ENCODE assay signal across 9 cellular contexts in the genomic region with DNA sequence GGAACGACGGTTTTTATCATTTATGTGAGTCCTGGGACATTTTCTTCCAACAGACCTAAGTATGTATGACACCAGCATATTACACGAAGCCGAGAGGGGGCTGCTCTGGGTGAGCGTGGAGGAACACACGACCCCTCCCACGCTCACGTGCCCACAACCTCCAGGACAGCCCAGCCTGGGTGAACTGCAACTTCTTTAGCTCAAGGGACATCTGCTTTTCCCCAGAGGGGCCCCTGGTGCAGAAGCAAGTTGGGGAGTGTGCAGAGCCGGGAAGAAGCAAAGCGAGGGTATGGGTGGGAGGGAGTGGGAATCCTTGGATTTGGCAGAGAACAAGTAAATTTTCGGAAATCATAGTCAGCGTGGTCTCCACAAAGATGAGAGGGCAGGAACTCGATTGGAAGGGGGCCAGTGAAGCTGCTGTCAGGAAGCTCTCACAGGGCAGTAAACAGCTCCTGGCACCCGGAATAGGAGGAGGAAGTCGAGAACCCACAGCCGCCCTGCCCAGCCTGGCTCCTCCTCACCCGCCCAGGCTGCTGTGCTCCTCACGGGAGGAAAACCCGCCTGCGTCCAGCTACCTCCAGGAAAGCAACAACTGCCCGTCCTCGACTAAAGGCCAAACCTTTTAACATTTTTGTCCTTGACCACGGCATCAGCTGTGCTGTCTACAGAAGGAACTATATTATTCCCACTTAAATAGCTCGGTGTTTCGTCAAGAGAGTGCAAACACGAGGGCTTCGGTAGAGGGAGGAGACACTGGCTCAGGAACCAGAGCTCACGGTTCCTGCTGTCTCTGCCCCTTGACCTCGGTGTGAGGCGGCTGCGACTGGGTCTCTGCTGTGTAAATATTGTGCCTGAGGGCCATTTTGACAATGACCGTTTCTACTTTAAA. TPM values are rescaled to one million over a fixed set of nuclear protein-coding genes. Genes with fewer than 3 reads are reported as not detected.
DNase-seq lines count a peak whose midpoint lies in the region; ATAC-seq and TF ChIP-seq lines count a peak whose summit lies in the region.
"Had no signal": no experiment of that assay in that cellular context is flagged by ENCODE, and none has a peak within 500 bp of the region (broad histone marks: within the 10 kb centered on the region; RNA-seq: fewer than 3 reads in every experiment).

No MANE protein-coding gene starts in this region.

- no peaks in the 10 kb centered on the region for H3K9me2 ChIP-seq in DOHH2 (replicated peaks; ENCODE audit: control insufficient read depth, low read length)

- H4K20me1 ChIP-seq in DOHH2 (ENCODE audit: control insufficient read depth, insufficient read depth, low read depth, low read length) = no peaks in the 10 kb centered on the region

- DNase-seq in NOMO-1 treated with dmso at 0.1 percent for 144 hours (lab: John Stamatoyannopoulos, UW; ENCODE audit: unreplicated experiment) (peak; percentile 57), naive B cell (no peak), NCI-H1436 treated with DMSO at 0.1 percent for 48 hours (lab: John Stamatoyannopoulos, UW) (no peak), occipital lobe (lab: John Stamatoyannopoulos, UW) (no peak), NCI-H345 treated with DMSO at 0.1 percent for 48 hours (lab: John Stamatoyannopoulos, UW; ENCODE audit: unreplicated experiment) (no peak), NCI-H1105 (lab: John Stamatoyannopoulos, UW) (no peak)
- peak; percentile 35 for DNase-seq in central memory CD4-positive, alpha-beta T cell

- peak; percentile 75 to 77 for ATAC-seq in naive B cell (ENCODE audit: low read depth in 2 of 2)

- H3K27me3 Mint-ChIP-seq in naive B cell = peaks cover 0 to 10% (median 3%) of the 10 kb centered on the region in 3 donors

- peaks cover 0 to 2% (median 0%) of the 10 kb centered on the region in 7 donors for H3K9me3 Mint-ChIP-seq in naive B cell

- H3K36me3 Mint-ChIP-seq in naive B cell = no peaks in the 10 kb centered on the region

- H3K4me1 ChIP-seq in DOHH2 (ENCODE audit: control insufficient read depth, low read length) = peaks cover 32% of the 10 kb centered on the region

- H3K4me1 Mint-ChIP-seq in naive B cell = peaks cover 27 to 48% (median 48%) of the 10 kb centered on the region in 3 donors

- peak overlapping the region; percentile 1 to 88 (median 76) for H3K27ac Mint-ChIP-seq in naive B cell

- TF ChIP-seq CTCF in DOHH2 (IDR thresholded peaks at IDR 0.05; ENCODE audit: low read depth, low read length, poor library complexity, severe bottlenecking) = no peak

- no peaks in the 10 kb centered on the region for H3K79me2 ChIP-seq in DOHH2 (ENCODE audit: control insufficient read depth, low read length)

- H3K4me3 ChIP-seq in DOHH2 (ENCODE audit: low read length) = no peak overlapping the region

- no peaks in the 10 kb centered on the region for H3K36me3 ChIP-seq in DOHH2 (ENCODE audit: control insufficient read depth, low read length)

- peak overlapping the region; percentile 56 to 92 (median 88) for H3K4me3 Mint-ChIP-seq in naive B cell

- H3K27me3 ChIP-seq in DOHH2 (ENCODE audit: control insufficient read depth, low read length) = peaks cover 6% of the 10 kb centered on the region; the same call in 1 of the 2 replicates

- H3K27ac ChIP-seq in DOHH2 (ENCODE audit: low read depth, low read length) = no peak overlapping the region

- no peaks in the 10 kb centered on the region for H3F3A ChIP-seq in DOHH2 (ENCODE audit: control insufficient read depth, insufficient read depth)

- H3K9me3 ChIP-seq in DOHH2 (ENCODE audit: control insufficient read depth, insufficient read depth, low read length) = no peaks in the 10 kb centered on the region

- H3K4me2 ChIP-seq in DOHH2 (ENCODE audit: low read length) = peak overlapping the region; percentile 36; the same call in 1 of the 2 replicates

RNA-seq across cellular contexts. Expression of gene CFAP97D2, which starts 17.2 kb away (rescaled TPM):
- not detected for polyA plus RNA-seq in naive B cell (ENCODE audit: low read depth in 6 of 6)
- total RNA-seq in occipital lobe = not detected
- total RNA-seq: skeletal muscle tissue had no signal

RNA-seq across cellular contexts. Expression of gene RASA3, which starts 29.5 kb away (rescaled TPM):
- polyA plus RNA-seq in naive B cell (ENCODE audit: low read depth in 6 of 6) = 10 to 100 TPM; 17.1 to 41.9 (median 28.8) TPM
- total RNA-seq in occipital lobe = 14.2 TPM

Comparison
In these comparisons a context has a peak if more than half of its experiments do, and no peak if none do; other contexts are left out.
1. DNase-seq: peak in NOMO-1 treated with dmso at 0.1 percent for 144 hours (single experiment) and central memory CD4-positive, alpha-beta T cell (single experiment); none in naive B cell (single experiment), NCI-H1436 treated with DMSO at 0.1 percent for 48 hours (single experiment), occipital lobe (single experiment), NCI-H345 treated with DMSO at 0.1 percent for 48 hours (single experiment) and NCI-H1105 (single experiment).